Comparison of ENCODE assay signal across 11 cellular contexts in the genomic region with DNA sequence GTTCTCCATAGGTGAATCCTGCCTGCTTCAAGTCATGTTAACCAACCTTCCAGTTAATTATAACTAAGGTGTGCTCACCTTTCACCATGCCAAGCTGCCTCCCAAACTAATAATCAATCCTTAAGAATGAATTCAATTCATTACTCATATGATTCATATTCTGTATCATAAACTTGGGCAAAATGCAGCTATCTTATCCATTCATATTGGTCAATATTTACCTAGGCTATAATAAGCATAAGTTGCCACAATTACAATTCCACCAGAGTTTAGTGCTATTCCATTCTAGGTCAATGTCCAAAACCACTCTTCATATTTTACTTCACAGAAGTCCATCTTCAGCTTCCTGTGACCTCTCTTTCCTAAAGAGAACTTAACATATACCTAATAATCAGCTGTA. TPM values are rescaled to one million over a fixed set of nuclear protein-coding genes. Genes with fewer than 3 reads are reported as not detected.
DNase-seq lines count a peak whose midpoint lies in the region; ATAC-seq lines count a peak whose summit lies in the region.
"Had no signal": no experiment of that assay in that cellular context is flagged by ENCODE, and none has a peak within 500 bp of the region (broad histone marks: within the 10 kb centered on the region; RNA-seq: fewer than 3 reads in every experiment).

No MANE protein-coding gene starts in this region.

- H3K36me3 Mint-ChIP-seq in CD4-positive, alpha-beta memory T cell: peaks cover 5 to 6% of the 10 kb centered on the region in 2 donors
- H3K36me3 Mint-ChIP-seq in activated naive CD8-positive, alpha-beta T cell treated with anti-CD3 and anti-CD28 coated beads, Interleukin-2, amount 10 ng/mL, durations not matched to agents 7 days and 5 days: peaks cover 14% of the 10 kb centered on the region
- H3K36me3 Mint-ChIP-seq in naive thymus-derived CD8-positive, alpha-beta T cell: peaks cover 0 to 9% (median 0%) of the 10 kb centered on the region in 3 donors

- H3K4me1 Mint-ChIP-seq in CD4-positive, alpha-beta memory T cell: peaks cover 49 to 76% (median 62%) of the 10 kb centered on the region in 4 donors
- H3K4me1 Mint-ChIP-seq in activated naive CD8-positive, alpha-beta T cell treated with anti-CD3 and anti-CD28 coated beads, Interleukin-2, amount 10 ng/mL, durations not matched to agents 7 days and 5 days: peaks cover 57% of the 10 kb centered on the region
- peaks cover 29 to 84% (median 67%) of the 10 kb centered on the region in 4 donors for H3K4me1 Mint-ChIP-seq in naive thymus-derived CD8-positive, alpha-beta T cell

- peak overlapping the region in 7 of 8 donors; percentile 53 to 87 (median 67) for H3K4me3 Mint-ChIP-seq in CD4-positive, alpha-beta memory T cell
- H3K4me3 Mint-ChIP-seq in activated naive CD8-positive, alpha-beta T cell treated with anti-CD3 and anti-CD28 coated beads, Interleukin-2, amount 10 ng/mL, durations not matched to agents 7 days and 5 days: peak overlapping the region; percentile 74
- H3K4me3 Mint-ChIP-seq in naive thymus-derived CD8-positive, alpha-beta T cell: peak overlapping the region; percentile 51 to 77 (median 66)

- no peaks in the 10 kb centered on the region for H3K36me3 ChIP-seq in CD4-positive, alpha-beta memory T cell (ENCODE audit: insufficient read depth, low read length)
- H3K36me3 ChIP-seq in KOPT-K1 (ENCODE audit: insufficient read depth, low read length): no peaks in the 10 kb centered on the region
- H3K36me3 ChIP-seq: brain microvascular endothelial cell, vagina had no signal

- peak overlapping the region; percentile 73 to 94 (median 90) for H3K27ac Mint-ChIP-seq in CD4-positive, alpha-beta memory T cell
- peak overlapping the region; percentile 85 for H3K27ac Mint-ChIP-seq in activated naive CD8-positive, alpha-beta T cell treated with anti-CD3 and anti-CD28 coated beads, Interleukin-2, amount 10 ng/mL, durations not matched to agents 7 days and 5 days
- H3K27ac Mint-ChIP-seq in naive thymus-derived CD8-positive, alpha-beta T cell: peak overlapping the region; percentile 58 to 92 (median 85)

- peaks cover 90% of the 10 kb centered on the region for H3K4me1 ChIP-seq in CD4-positive, alpha-beta memory T cell (ENCODE audit: insufficient read depth, low read length)

- peak overlapping the region; percentile 59 for H3K27ac ChIP-seq in CD4-positive, alpha-beta memory T cell (ENCODE audit: low read depth, low read length)
- peak overlapping the region; percentile 100 for H3K27ac ChIP-seq in KOPT-K1 (ENCODE audit: low read depth, low read length, poor library complexity, severe bottlenecking)
- H3K27ac ChIP-seq: brain microvascular endothelial cell, vagina had no signal

- POLR2A ChIA-PET in CD4-positive, alpha-beta memory T cell (lab: Charles Lee; ENCODE audit: partially characterized antibody): interaction anchor here (0.7 to 7.1 kb wide), 10 partner anchors 9 to 55 kb away, joined by 3 to 62 read pairs (median 8); partner anchors contain the start of genes ELF1 and WBP4
- POLR2A ChIA-PET in activated naive CD8-positive, alpha-beta T cell treated with anti-CD3 and anti-CD28 coated beads, Interleukin-2, amount 10 ng/mL, durations not matched to agents 7 days and 5 days (lab: Charles Lee): interaction anchor here (1.1 to 5.4 kb wide), 6 partner anchors 10 to 55 kb away, joined by 3 to 39 read pairs (median 5); partner anchors contain the start of gene ELF1
- POLR2A ChIA-PET in naive thymus-derived CD8-positive, alpha-beta T cell (lab: Charles Lee): interaction anchor here (0.7 to 3.3 kb wide), 4 partner anchors 10 to 27 kb away, joined by 3 to 31 read pairs (median 10); partner anchors contain the start of gene ELF1

- peak overlapping the region in 1 of 2 donors; percentile 7 for H3K4me3 ChIP-seq in CD4-positive, alpha-beta memory T cell (ENCODE audit: low read length in 2 of 2)
- H3K4me3 ChIP-seq: vagina had no signal

- no peaks in the 10 kb centered on the region for H3K27me3 Mint-ChIP-seq in CD4-positive, alpha-beta memory T cell
- no peaks in the 10 kb centered on the region for H3K27me3 Mint-ChIP-seq in activated naive CD8-positive, alpha-beta T cell treated with anti-CD3 and anti-CD28 coated beads, Interleukin-2, amount 10 ng/mL, durations not matched to agents 7 days and 5 days
- no peaks in the 10 kb centered on the region for H3K27me3 Mint-ChIP-seq in naive thymus-derived CD8-positive, alpha-beta T cell

- no peaks in the 10 kb centered on the region for H3K27me3 ChIP-seq in CD4-positive, alpha-beta memory T cell (ENCODE audit: insufficient read depth, low read length)
- H3K27me3 ChIP-seq: brain microvascular endothelial cell, vagina had no signal

- no peak for ATAC-seq in activated naive CD8-positive, alpha-beta T cell treated with anti-CD3 and anti-CD28 coated beads, Interleukin-2, amount 10 ng/mL, durations not matched to agents 7 days and 5 days (ENCODE audit: low read depth)
- no peak for ATAC-seq in naive thymus-derived CD8-positive, alpha-beta T cell
- ATAC-seq in GM21447 (IDR thresholded peaks at IDR 0.05; ENCODE audit: unreplicated experiment): no peak

- no peak for DNase-seq in CD4-positive, alpha-beta memory T cell
- no peak for DNase-seq in activated naive CD8-positive, alpha-beta T cell treated with anti-CD3 and anti-CD28 coated beads, Interleukin-2, amount 10 ng/mL, durations not matched to agents 7 days and 5 days
- DNase-seq in naive thymus-derived CD8-positive, alpha-beta T cell: no peak
- DNase-seq in central memory CD4-positive, alpha-beta T cell: no peak
- no peak for DNase-seq in DMS153 (lab: John Stamatoyannopoulos, UW)
- DNase-seq in GM19240 (ENCODE audit: insufficient read length, low spot score): no peak
- DNase-seq: brain microvascular endothelial cell, NCI-H524 had no signal

- intact Hi-C loops in CD4-positive, alpha-beta memory T cell (cut with micrococcal nuclease): loop anchor here (1.0 to 2.0 kb wide), 2 partner anchors 12 to 25 kb away; no protein-coding TSS in a partner anchor

- H3K9me3 ChIP-seq in CD4-positive, alpha-beta memory T cell (ENCODE audit: control insufficient read depth in 1 of 2, low read length in 2 of 2): no peaks in the 10 kb centered on the region
- H3K9me3 ChIP-seq in KOPT-K1 (ENCODE audit: insufficient read depth, low read length, poor library complexity, severe bottlenecking): no peaks in the 10 kb centered on the region
- H3K9me3 ChIP-seq: vagina had no signal

- no peaks in the 10 kb centered on the region for H3K9me3 Mint-ChIP-seq in CD4-positive, alpha-beta memory T cell
- no peaks in the 10 kb centered on the region for H3K9me3 Mint-ChIP-seq in activated naive CD8-positive, alpha-beta T cell treated with anti-CD3 and anti-CD28 coated beads, Interleukin-2, amount 10 ng/mL, durations not matched to agents 7 days and 5 days
- H3K9me3 Mint-ChIP-seq in naive thymus-derived CD8-positive, alpha-beta T cell: no peaks in the 10 kb centered on the region

- CTCF ChIA-PET in CD4-positive, alpha-beta memory T cell (lab: Charles Lee; ENCODE audit: partially characterized antibody): interaction anchor here (0.8 to 2.0 kb wide), 4 partner anchors 20 to 55 kb away, joined by 3 to 6 read pairs (median 4); no protein-coding TSS in a partner anchor

RNA-seq across cellular contexts. Expression of gene ELF1, which starts 13.4 kb away (rescaled TPM):
- total RNA-seq in CD4-positive, alpha-beta memory T cell: 100 to 1,000 TPM; 188 to 192 TPM
- 100 to 1,000 TPM; 136 to 149 TPM for polyA plus RNA-seq in CD4-positive, alpha-beta memory T cell
- 100 to 1,000 TPM; 134 to 142 TPM for total RNA-seq in activated naive CD8-positive, alpha-beta T cell treated with anti-CD3 and anti-CD28 coated beads, Interleukin-2, amount 10 ng/mL, durations not matched to agents 7 days and 5 days
- 100 to 1,000 TPM; 184 to 200 TPM for total RNA-seq in naive thymus-derived CD8-positive, alpha-beta T cell
- polyA plus RNA-seq in naive thymus-derived CD8-positive, alpha-beta T cell: 100 to 1,000 TPM; 127 to 155 (median 130) TPM

RNA-seq across cellular contexts. Expression of gene WBP4, which starts 55.6 kb away (rescaled TPM):
- total RNA-seq in CD4-positive, alpha-beta memory T cell: 1 to 10 TPM; 8.4 to 9.1 TPM
- polyA plus RNA-seq in CD4-positive, alpha-beta memory T cell: 1 to 10 TPM; 1.9 to 4.1 TPM
- 1 to 10 TPM; 9.3 to 9.9 TPM for total RNA-seq in activated naive CD8-positive, alpha-beta T cell treated with anti-CD3 and anti-CD28 coated beads, Interleukin-2, amount 10 ng/mL, durations not matched to agents 7 days and 5 days
- 1 to 10 TPM; 8.8 to 9.0 TPM for total RNA-seq in naive thymus-derived CD8-positive, alpha-beta T cell
- 1 to 10 TPM; 3.7 to 4.9 (median 3.9) TPM for polyA plus RNA-seq in naive thymus-derived CD8-positive, alpha-beta T cell
